In the genomic region with DNA sequence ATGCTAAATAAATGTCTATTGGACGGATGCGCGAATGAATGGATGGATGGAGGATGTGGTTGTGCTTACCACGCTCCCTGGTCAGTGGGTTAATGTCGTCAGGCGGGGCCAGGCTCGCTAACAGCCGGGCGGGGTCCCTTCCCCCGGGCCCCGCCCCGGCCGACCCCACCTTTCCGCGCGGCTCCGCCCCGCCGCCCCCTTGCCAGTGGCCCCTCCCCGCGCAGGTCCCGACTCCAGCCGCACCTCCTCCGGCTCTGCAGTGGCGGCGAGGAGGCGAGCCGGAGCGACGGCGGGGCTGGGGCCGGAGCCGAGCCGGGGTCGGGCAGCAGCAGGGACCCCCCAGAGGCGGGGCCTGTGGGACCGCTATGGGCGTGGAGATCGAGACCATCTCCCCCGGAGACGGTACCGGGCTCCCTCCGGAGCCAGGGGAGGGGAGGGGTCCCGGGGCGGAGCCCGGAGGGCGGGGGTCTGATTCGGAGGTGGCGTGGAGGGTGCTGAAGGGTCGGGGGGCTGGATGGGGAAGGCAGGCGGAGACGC, we compare ENCODE assay signal across 8 cellular contexts. TPM values are rescaled to one million over a fixed set of nuclear protein-coding genes. Genes with fewer than 3 reads are reported as not detected.
DNase-seq lines count a peak whose midpoint lies in the region; ATAC-seq and TF ChIP-seq lines count a peak whose summit lies in the region.

A gene (plus strand): TSS at position 257 of the 537 bp plus-strand sequence. CDS start 109 bp downstream, at position 366.

- H2AFZ ChIP-seq in PC-9 (peak within 1 kb of the TSS; percentile 58; the same call in 1 of the 2 replicates), parathyroid adenoma (peak within 1 kb of the TSS; percentile 95)

- H3K4me1 ChIP-seq in PC-9 (replicated peaks; ENCODE audit: insufficient read depth) (peaks cover 17% of the 10 kb centered on the region; the same call in 1 of the 2 replicates), parathyroid adenoma (no peaks in the 10 kb centered on the region), aorta (ENCODE audit: control insufficient read depth in 1 of 2, insufficient read depth in 2 of 2, low read length in 2 of 2) (no peaks in the 10 kb centered on the region)

- peak; percentile 44 for ATAC-seq in Right ventricle myocardium superior (ENCODE audit: poor library complexity)
- peak; percentile 42 for ATAC-seq in aorta (ENCODE audit: low FRiP score)

- peak within 1 kb of the TSS; percentile 74 for H3K4me2 ChIP-seq in PC-9
- peak within 1 kb of the TSS; percentile 90 for H3K4me2 ChIP-seq in parathyroid adenoma (ENCODE audit: low read length)

- TF ChIP-seq CTCF in AG09309 (IDR thresholded peaks at IDR 0.05; ENCODE audit: control insufficient read depth, insufficient read depth, low read depth, low read length, missing control alignments) (no peak), HFF-Myc (IDR thresholded peaks at IDR 0.05; ENCODE audit: low read depth, low read length, missing control alignments) (no peak), PC-9 (conservative IDR thresholded peaks at IDR 0.05) (no peak), parathyroid adenoma (IDR thresholded peaks at IDR 0.05) (no peak)

- H3K9me3 ChIP-seq in PC-9 (ENCODE audit: insufficient read depth, low read depth) (no peaks in the 10 kb centered on the region), parathyroid adenoma (ENCODE audit: control insufficient read depth, low read length) (no peaks in the 10 kb centered on the region), aorta (ENCODE audit: control insufficient read depth, low read length) (no peaks in the 10 kb centered on the region)

- no TSS peak for BruUV-seq in PC-9 (replicated peaks; lab: Mats Ljungman, UMichigan)

- intact Hi-C loops in PC-9 (cut with micrococcal nuclease; ENCODE audit: unreplicated experiment) (no loop called here), Right ventricle myocardium superior (cut with DNase I) (no loop called here), aorta (cut with DNase I) (loop anchor here (2.0 to 10.0 kb wide), 3 partner anchors 27 to 125 kb away; a partner anchor contains a TSS)

- POLR2A ChIA-PET in PC-9 (lab: Charles Lee; ENCODE audit: unreplicated experiment), result no interaction called here

- H3K36me3 ChIP-seq in PC-9 (ENCODE audit: low read depth) (no peaks in the 10 kb centered on the region), parathyroid adenoma (ENCODE audit: control insufficient read depth, insufficient read depth, low read length) (no peaks in the 10 kb centered on the region), aorta (ENCODE audit: control insufficient read depth in 1 of 2, insufficient read depth in 2 of 2, low read length in 1 of 2) (no peaks in the 10 kb centered on the region)

- H3K4me3 Mint-ChIP-seq in activated naive CD4-positive, alpha-beta T cell treated with anti-CD3 and anti-CD28 coated beads, Interleukin-2, amount 10 ng/mL, durations not matched to agents 7 days and 5 days, result no peak within 1 kb of the TSS

- H3K79me2 ChIP-seq in PC-9 (ENCODE audit: low read depth), result peaks cover 13% of the 10 kb centered on the region; the same call in 1 of the 2 replicates
- no peaks in the 10 kb centered on the region for H3K79me2 ChIP-seq in parathyroid adenoma

- H4K20me1 ChIP-seq in PC-9 (ENCODE audit: insufficient read depth), result no peaks in the 10 kb centered on the region

- no peak within 1 kb of the TSS for H3K27ac Mint-ChIP-seq in activated naive CD4-positive, alpha-beta T cell treated with anti-CD3 and anti-CD28 coated beads, Interleukin-2, amount 10 ng/mL, durations not matched to agents 7 days and 5 days

- peaks cover 35% of the 10 kb centered on the region for H3K4me1 Mint-ChIP-seq in activated naive CD4-positive, alpha-beta T cell treated with anti-CD3 and anti-CD28 coated beads, Interleukin-2, amount 10 ng/mL, durations not matched to agents 7 days and 5 days

- peaks cover 2% of the 10 kb centered on the region for H3K36me3 Mint-ChIP-seq in activated naive CD4-positive, alpha-beta T cell treated with anti-CD3 and anti-CD28 coated beads, Interleukin-2, amount 10 ng/mL, durations not matched to agents 7 days and 5 days

- no peaks in the 10 kb centered on the region for H3K9me2 ChIP-seq in PC-9 (ENCODE audit: insufficient read depth)

- H3K9ac ChIP-seq in parathyroid adenoma, result peak within 1 kb of the TSS; percentile 12

- peaks cover 27% of the 10 kb centered on the region for H3F3A ChIP-seq in PC-9 (ENCODE audit: insufficient read depth, low read depth)

- DNase-seq in AG09309 (ENCODE audit: low read depth), result no peak
- peak; percentile 29 for DNase-seq in HFF-Myc (ENCODE audit: extremely low read depth, low read depth)
- DNase-seq in PC-9, result peak in 1 of 2 experiments; percentile 63
- peak; percentile 74 for DNase-seq in activated naive CD4-positive, alpha-beta T cell treated with anti-CD3 and anti-CD28 coated beads, Interleukin-2, amount 10 ng/mL, durations not matched to agents 7 days and 5 days
- DNase-seq in Right ventricle myocardium superior, result peak; percentile 70
- peak; percentile 73 to 87 for DNase-seq in aorta
- no peak for DNase-seq in GOT3 (lab: John Stamatoyannopoulos, UW)

- H3K4me3 ChIP-seq in AG09309 (ENCODE audit: control insufficient read depth, low read depth, low read length) (peak within 1 kb of the TSS; percentile 84), HFF-Myc (replicated peaks; ENCODE audit: low read depth, low read length) (peak within 1 kb of the TSS; percentile 55), PC-9 (peak within 1 kb of the TSS; percentile 53; the same call in 1 of the 2 replicates), parathyroid adenoma (ENCODE audit: low read depth, low read length) (peak within 1 kb of the TSS; percentile 64), aorta (ENCODE audit: low read length in 2 of 2) (peak within 1 kb of the TSS; percentile 51 to 94)

- 0 to 1% methylated on average over 45 to 52 of the region's 52 CpGs for whole genome bisulfite sequencing in aorta, 2 donors

- H3K9me3 Mint-ChIP-seq in activated naive CD4-positive, alpha-beta T cell treated with anti-CD3 and anti-CD28 coated beads, Interleukin-2, amount 10 ng/mL, durations not matched to agents 7 days and 5 days, result no peaks in the 10 kb centered on the region

- H3K27me3 Mint-ChIP-seq in activated naive CD4-positive, alpha-beta T cell treated with anti-CD3 and anti-CD28 coated beads, Interleukin-2, amount 10 ng/mL, durations not matched to agents 7 days and 5 days, result peaks cover 11% of the 10 kb centered on the region

- CTCF ChIA-PET in PC-9 (lab: Charles Lee), result no interaction called here
- CTCF ChIA-PET in activated naive CD4-positive, alpha-beta T cell treated with anti-CD3 and anti-CD28 coated beads, Interleukin-2, amount 10 ng/mL, durations not matched to agents 7 days and 5 days (lab: Charles Lee), result interaction anchor here (0.9 to 1.2 kb wide), 2 partner anchors 225 to 229 kb away, joined by 3 read pairs; no protein-coding TSS in a partner anchor

- H3K27ac ChIP-seq in PC-9 (no peak within 1 kb of the TSS), parathyroid adenoma (peak within 1 kb of the TSS; percentile 27), aorta (ENCODE audit: low read depth in 1 of 2, low read length in 2 of 2) (peak within 1 kb of the TSS in 1 of 2 donors; percentile 69)

- H3K27me3 ChIP-seq in PC-9 (ENCODE audit: insufficient read depth, low read depth), result peaks cover 10% of the 10 kb centered on the region; the same call in 1 of the 2 replicates
- no peaks in the 10 kb centered on the region for H3K27me3 ChIP-seq in parathyroid adenoma (ENCODE audit: control insufficient read depth, insufficient read depth, low read length)
- no peaks in the 10 kb centered on the region for H3K27me3 ChIP-seq in aorta (ENCODE audit: control insufficient read depth in 1 of 2, insufficient read depth in 2 of 2, low read length in 1 of 2)

RNA-seq across cellular contexts. Expression of the gene that starts here (rescaled TPM):
- total RNA-seq in PC-9 (2021), result 4.5 and 4.6 TPM in 2 replicates
- total RNA-seq in Right ventricle myocardium superior, result 3.1 TPM
- 1 to 10 TPM; 5.9 to 7.3 TPM for total RNA-seq in aorta
- 10 to 100 TPM; 18.7 to 24.8 TPM for polyA plus RNA-seq in aorta

Comparison
In these comparisons a context has a peak if more than half of its experiments do, and no peak if none do; other contexts are left out.
1. DNase-seq: peak in HFF-Myc (single experiment), activated naive CD4-positive, alpha-beta T cell treated with anti-CD3 and anti-CD28 coated beads, Interleukin-2, amount 10 ng/mL, durations not matched to agents 7 days and 5 days (single experiment), Right ventricle myocardium superior (single experiment) and aorta (2 of 2); none in AG09309 (single experiment) and GOT3 (single experiment).
2. intact Hi-C loops: an anchor here in aorta (2.0 to 10.0 kb wide); none called in PC-9 and Right ventricle myocardium superior.
3. Peak in every context shown above with its lines, with median percentiles within 50 percentile points of each other: H3K4me3 ChIP-seq.